Comparison of ENCODE assay signal across 1 cellular context in the genomic region with DNA sequence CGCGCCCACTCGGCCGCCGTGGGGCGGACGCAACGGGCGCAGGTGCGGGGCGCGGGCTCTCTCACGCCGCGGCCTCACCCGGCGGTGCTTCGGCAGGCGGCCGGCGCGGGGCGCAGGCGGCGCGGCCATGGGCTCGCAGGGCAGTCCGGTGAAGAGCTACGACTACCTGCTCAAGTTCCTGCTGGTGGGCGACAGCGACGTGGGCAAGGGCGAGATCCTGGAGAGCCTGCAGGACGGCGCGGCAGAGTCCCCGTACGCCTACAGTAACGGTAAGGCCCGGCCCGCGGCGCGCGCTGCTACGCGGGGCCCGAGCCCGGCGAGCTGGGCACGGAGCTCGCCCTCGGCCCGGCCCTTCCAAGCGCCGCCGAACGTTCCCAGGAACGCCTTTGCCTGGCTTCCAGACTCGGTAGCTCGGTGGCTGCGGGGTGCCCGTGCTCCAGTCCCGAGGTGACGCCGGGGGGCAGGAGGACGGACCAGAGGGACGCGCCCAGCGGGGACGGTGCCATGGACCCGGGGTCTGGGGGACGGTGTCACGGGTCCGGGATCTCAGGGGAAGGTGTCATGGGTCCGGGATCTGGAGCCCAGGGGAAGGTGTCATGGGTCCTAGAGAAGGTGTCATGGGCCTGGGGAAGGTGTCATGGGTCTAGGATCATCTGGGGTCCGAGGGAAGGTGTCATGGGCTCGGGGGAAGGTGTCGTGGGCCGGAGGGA.
TF ChIP-seq lines count a peak whose summit lies in the region.

No MANE protein-coding gene starts in this region.

TF ChIP-seq in IMR-90, 13 proteins besides CTCF, POLR2A, EP300 and RAD21 (continued from another document):
- TF ChIP-seq MAZ (IDR thresholded peaks at IDR 0.05; ENCODE audit: borderline replicate concordance, low read depth, low read length) (0 out of 2 replicates have a peak, but pooled peaks have one; percentile 18), FOS (IDR thresholded peaks at IDR 0.05; ENCODE audit: low read depth, low read length) (peak; percentile 24; the same call in 1 of the 2 replicates), MXI1 (IDR thresholded peaks at IDR 0.05; ENCODE audit: borderline replicate concordance, low read depth, low read length) (peak; percentile 48; the same call in 1 of the 2 replicates)
